ENCODE assay signal across 1 cellular context in the genomic region with DNA sequence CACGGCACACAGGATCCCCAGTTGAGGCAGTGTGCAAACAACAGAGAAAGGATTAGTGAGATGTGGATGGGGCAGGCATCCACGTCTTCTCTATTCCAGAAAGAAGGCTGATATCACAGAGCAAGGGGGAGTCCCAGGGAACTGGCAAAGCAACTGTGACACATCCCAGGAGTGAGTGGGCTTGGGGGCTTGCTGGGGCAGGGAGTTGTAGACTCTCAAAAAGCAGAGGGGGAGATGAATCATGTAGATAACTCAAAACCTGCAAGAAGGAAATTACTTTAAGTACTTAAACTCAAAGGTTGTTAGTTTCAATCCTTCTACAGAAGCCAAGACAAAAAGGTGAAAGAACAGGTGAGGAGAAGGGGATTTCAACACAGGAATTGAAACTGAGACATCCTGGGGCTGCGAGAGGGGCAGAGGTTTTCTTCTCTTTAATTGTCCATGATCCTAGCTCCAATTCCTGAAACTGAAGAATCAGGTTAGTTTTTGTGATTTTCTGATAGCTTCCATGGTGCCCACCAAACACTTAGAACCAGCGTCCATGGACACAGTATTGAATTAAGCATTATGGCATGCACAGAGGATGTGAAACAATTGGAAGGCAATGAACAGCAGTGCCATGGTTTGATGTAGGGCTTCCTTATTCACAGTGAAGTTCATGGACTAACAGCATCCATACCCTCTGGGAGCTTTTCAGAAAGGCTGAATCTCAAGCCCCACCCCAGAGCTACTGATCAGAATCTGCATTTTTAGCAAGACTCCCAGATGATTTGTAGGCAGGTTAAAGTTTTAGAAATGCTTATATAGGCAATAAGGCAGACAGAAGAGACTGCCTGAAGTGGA.
TF ChIP-seq lines count a peak whose summit lies in the region.

No MANE protein-coding gene starts in this region.

TF ChIP-seq in GM12878, 131 proteins besides CTCF, POLR2A, EP300 and RAD21 (continued from another document):
- peak; percentile 4; the same call in 1 of the 2 replicates for TF ChIP-seq ZNF217 (IDR thresholded peaks at IDR 0.05)
- peak; percentile 79 for TF ChIP-seq JUNB (IDR thresholded peaks at IDR 0.05)
- TF ChIP-seq, protein P1, sequence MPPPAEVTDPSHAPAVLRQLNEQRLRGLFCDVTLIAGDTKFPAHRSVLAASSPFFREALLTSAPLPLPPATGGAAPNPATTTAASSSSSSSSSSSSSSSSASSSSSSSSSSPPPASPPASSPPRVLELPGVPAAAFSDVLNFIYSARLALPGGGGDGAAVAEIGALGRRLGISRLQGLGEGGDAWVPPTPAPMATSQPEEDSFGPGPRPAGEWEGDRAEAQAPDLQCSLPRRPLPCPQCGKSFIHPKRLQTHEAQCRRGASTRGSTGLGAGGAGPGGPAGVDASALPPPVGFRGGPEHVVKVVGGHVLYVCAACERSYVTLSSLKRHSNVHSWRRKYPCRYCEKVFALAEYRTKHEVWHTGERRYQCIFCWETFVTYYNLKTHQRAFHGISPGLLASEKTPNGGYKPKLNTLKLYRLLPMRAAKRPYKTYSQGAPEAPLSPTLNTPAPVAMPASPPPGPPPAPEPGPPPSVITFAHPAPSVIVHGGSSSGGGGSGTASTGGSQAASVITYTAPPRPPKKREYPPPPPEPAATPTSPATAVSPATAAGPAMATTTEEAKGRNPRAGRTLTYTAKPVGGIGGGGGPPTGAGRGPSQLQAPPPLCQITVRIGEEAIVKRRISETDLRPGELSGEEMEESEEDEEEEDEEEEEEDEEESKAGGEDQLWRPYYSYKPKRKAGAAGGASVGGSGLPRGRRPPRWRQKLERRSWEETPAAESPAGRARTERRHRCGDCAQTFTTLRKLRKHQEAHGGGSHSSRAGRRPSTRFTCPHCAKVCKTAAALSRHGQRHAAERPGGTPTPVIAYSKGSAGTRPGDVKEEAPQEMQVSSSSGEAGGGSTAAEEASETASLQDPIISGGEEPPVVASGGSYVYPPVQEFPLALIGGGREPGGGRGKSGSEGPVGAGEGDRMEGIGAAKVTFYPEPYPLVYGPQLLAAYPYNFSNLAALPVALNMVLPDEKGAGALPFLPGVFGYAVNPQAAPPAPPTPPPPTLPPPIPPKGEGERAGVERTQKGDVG (CRISPR knock-in tag; IDR thresholded peaks at IDR 0.05): no peak
- peak; percentile 90 for TF ChIP-seq DPF2 (IDR thresholded peaks at IDR 0.05)
- peak; percentile 84 for TF ChIP-seq SPI1 (IDR thresholded peaks at IDR 0.05; ENCODE audit: borderline replicate concordance, insufficient read depth, low read depth, low read length)
- TF ChIP-seq SREBF2 (IDR thresholded peaks at IDR 0.05; ENCODE audit: low read length): no peak
- TF ChIP-seq ZNF622 (IDR thresholded peaks at IDR 0.05): no peak
- TF ChIP-seq IRF4 (IDR thresholded peaks at IDR 0.05; ENCODE audit: low read depth, low read length): peak; percentile 51; the same call in 1 of the 2 replicates
- no peak for TF ChIP-seq HDAC6 (IDR thresholded peaks at IDR 0.05; ENCODE audit: unreplicated experiment)
- no peak for TF ChIP-seq CEBPB (IDR thresholded peaks at IDR 0.05; ENCODE audit: borderline replicate concordance in 1 of 2, low read depth in 2 of 2, low read length in 2 of 2)
- TF ChIP-seq, protein P2, sequence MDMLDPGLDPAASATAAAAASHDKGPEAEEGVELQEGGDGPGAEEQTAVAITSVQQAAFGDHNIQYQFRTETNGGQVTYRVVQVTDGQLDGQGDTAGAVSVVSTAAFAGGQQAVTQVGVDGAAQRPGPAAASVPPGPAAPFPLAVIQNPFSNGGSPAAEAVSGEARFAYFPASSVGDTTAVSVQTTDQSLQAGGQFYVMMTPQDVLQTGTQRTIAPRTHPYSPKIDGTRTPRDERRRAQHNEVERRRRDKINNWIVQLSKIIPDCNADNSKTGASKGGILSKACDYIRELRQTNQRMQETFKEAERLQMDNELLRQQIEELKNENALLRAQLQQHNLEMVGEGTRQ (IDR thresholded peaks at IDR 0.05; ENCODE audit: borderline replicate concordance, low read depth, low read length): no peak
- TF ChIP-seq ZZZ3 (IDR thresholded peaks at IDR 0.05; ENCODE audit: control insufficient read depth, insufficient read length, low read depth): no peak
- TF ChIP-seq ZSCAN29 (IDR thresholded peaks at IDR 0.05): no peak
- peak; percentile 74 for TF ChIP-seq RELA (IDR thresholded peaks at IDR 0.05; ENCODE audit: borderline replicate concordance, partially characterized antibody)
- TF ChIP-seq SP1 (IDR thresholded peaks at IDR 0.05; ENCODE audit: low read depth, low read length): no peak
- TF ChIP-seq BCL11A (IDR thresholded peaks at IDR 0.05; ENCODE audit: low read depth, low read length): peak; percentile 66; the same call in 1 of the 2 replicates
- TF ChIP-seq CHD4 (IDR thresholded peaks at IDR 0.05): no peak
- TF ChIP-seq, protein P3, sequence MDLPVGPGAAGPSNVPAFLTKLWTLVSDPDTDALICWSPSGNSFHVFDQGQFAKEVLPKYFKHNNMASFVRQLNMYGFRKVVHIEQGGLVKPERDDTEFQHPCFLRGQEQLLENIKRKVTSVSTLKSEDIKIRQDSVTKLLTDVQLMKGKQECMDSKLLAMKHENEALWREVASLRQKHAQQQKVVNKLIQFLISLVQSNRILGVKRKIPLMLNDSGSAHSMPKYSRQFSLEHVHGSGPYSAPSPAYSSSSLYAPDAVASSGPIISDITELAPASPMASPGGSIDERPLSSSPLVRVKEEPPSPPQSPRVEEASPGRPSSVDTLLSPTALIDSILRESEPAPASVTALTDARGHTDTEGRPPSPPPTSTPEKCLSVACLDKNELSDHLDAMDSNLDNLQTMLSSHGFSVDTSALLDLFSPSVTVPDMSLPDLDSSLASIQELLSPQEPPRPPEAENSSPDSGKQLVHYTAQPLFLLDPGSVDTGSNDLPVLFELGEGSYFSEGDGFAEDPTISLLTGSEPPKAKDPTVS (IDR thresholded peaks at IDR 0.05; ENCODE audit: low read depth, low read length): no peak
- TF ChIP-seq, protein P4, sequence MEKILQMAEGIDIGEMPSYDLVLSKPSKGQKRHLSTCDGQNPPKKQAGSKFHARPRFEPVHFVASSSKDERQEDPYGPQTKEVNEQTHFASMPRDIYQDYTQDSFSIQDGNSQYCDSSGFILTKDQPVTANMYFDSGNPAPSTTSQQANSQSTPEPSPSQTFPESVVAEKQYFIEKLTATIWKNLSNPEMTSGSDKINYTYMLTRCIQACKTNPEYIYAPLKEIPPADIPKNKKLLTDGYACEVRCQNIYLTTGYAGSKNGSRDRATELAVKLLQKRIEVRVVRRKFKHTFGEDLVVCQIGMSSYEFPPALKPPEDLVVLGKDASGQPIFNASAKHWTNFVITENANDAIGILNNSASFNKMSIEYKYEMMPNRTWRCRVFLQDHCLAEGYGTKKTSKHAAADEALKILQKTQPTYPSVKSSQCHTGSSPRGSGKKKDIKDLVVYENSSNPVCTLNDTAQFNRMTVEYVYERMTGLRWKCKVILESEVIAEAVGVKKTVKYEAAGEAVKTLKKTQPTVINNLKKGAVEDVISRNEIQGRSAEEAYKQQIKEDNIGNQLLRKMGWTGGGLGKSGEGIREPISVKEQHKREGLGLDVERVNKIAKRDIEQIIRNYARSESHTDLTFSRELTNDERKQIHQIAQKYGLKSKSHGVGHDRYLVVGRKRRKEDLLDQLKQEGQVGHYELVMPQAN (conservative IDR thresholded peaks at IDR 0.05): 0 out of 2 replicates have a peak, but pooled peaks have one; percentile 37
- TF ChIP-seq PAX5 (IDR thresholded peaks at IDR 0.05; ENCODE audit: borderline replicate concordance, low read depth, low read length): peak; percentile 44; the same call in 1 of the 2 replicates
- TF ChIP-seq TCF12 (IDR thresholded peaks at IDR 0.05; ENCODE audit: low read depth, low read length): peak; percentile 21; the same call in 1 of the 2 replicates
- 0 out of 2 replicates have a peak, but pooled peaks have one; percentile 36 for TF ChIP-seq ZBED1 (IDR thresholded peaks at IDR 0.05; ENCODE audit: borderline replicate concordance)
